ENCODE assay signal across 1 cellular context in the genomic region with DNA sequence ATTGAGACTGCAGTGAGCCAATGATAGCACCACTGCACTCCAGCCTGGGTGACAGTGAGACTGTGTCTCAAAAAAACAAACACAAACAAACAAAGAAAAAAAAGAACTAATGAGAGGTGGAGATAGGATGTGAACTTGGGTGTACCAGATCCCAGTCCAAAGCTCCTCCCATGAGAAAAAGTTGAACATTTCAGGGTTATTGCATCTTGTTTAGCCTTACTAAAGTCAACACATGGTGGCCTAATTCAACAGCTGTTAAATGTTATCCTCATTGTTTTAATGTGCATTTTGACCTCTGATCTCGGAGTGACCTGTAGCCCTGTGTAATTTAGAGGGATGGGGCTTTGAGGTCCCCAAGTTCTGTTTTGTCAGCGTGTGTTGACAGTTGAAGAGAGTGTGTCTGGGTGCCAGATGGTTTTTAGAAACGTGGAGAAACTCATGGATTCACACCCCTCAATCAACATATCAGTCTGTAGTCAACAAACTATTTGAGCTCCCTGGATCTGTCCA.
TF ChIP-seq lines count a peak whose summit lies in the region.

No MANE protein-coding gene starts in this region.

TF ChIP-seq in GM23338, 12 proteins besides CTCF, POLR2A, EP300 and RAD21:
- TF ChIP-seq, protein P1, sequence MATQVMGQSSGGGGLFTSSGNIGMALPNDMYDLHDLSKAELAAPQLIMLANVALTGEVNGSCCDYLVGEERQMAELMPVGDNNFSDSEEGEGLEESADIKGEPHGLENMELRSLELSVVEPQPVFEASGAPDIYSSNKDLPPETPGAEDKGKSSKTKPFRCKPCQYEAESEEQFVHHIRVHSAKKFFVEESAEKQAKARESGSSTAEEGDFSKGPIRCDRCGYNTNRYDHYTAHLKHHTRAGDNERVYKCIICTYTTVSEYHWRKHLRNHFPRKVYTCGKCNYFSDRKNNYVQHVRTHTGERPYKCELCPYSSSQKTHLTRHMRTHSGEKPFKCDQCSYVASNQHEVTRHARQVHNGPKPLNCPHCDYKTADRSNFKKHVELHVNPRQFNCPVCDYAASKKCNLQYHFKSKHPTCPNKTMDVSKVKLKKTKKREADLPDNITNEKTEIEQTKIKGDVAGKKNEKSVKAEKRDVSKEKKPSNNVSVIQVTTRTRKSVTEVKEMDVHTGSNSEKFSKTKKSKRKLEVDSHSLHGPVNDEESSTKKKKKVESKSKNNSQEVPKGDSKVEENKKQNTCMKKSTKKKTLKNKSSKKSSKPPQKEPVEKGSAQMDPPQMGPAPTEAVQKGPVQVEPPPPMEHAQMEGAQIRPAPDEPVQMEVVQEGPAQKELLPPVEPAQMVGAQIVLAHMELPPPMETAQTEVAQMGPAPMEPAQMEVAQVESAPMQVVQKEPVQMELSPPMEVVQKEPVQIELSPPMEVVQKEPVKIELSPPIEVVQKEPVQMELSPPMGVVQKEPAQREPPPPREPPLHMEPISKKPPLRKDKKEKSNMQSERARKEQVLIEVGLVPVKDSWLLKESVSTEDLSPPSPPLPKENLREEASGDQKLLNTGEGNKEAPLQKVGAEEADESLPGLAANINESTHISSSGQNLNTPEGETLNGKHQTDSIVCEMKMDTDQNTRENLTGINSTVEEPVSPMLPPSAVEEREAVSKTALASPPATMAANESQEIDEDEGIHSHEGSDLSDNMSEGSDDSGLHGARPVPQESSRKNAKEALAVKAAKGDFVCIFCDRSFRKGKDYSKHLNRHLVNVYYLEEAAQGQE (IDR thresholded peaks at IDR 0.05; ENCODE audit: unreplicated experiment), result no peak
- TF ChIP-seq STAT1 (IDR thresholded peaks at IDR 0.05; ENCODE audit: unreplicated experiment) (no peak), NANOG (IDR thresholded peaks at IDR 0.05; ENCODE audit: borderline replicate concordance) (no peak), POLR2AphosphoS5 (IDR thresholded peaks at IDR 0.05; ENCODE audit: low read depth) (no peak), ZNF331 (CRISPR knock-in tag; IDR thresholded peaks at IDR 0.05; ENCODE audit: low read depth) (no peak), JUNB (IDR thresholded peaks at IDR 0.05; ENCODE audit: unreplicated experiment) (no peak), CREB1 (CRISPR knock-in tag; IDR thresholded peaks at IDR 0.05; ENCODE audit: low read depth) (no peak), EZH2 (IDR thresholded peaks at IDR 0.05; ENCODE audit: low read depth, unreplicated experiment) (no peak), EZH2phosphoT487 (IDR thresholded peaks at IDR 0.05; ENCODE audit: unreplicated experiment) (no peak), ZNF114 (CRISPR knock-in tag; IDR thresholded peaks at IDR 0.05) (no peak), ZNF462 (CRISPR knock-in tag; IDR thresholded peaks at IDR 0.05) (no peak)
- TF ChIP-seq, protein P2, sequence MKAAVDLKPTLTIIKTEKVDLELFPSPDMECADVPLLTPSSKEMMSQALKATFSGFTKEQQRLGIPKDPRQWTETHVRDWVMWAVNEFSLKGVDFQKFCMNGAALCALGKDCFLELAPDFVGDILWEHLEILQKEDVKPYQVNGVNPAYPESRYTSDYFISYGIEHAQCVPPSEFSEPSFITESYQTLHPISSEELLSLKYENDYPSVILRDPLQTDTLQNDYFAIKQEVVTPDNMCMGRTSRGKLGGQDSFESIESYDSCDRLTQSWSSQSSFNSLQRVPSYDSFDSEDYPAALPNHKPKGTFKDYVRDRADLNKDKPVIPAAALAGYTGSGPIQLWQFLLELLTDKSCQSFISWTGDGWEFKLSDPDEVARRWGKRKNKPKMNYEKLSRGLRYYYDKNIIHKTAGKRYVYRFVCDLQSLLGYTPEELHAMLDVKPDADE (IDR thresholded peaks at IDR 0.05), result no peak
